ENCODE assay signal across 18 cellular contexts in the genomic region with DNA sequence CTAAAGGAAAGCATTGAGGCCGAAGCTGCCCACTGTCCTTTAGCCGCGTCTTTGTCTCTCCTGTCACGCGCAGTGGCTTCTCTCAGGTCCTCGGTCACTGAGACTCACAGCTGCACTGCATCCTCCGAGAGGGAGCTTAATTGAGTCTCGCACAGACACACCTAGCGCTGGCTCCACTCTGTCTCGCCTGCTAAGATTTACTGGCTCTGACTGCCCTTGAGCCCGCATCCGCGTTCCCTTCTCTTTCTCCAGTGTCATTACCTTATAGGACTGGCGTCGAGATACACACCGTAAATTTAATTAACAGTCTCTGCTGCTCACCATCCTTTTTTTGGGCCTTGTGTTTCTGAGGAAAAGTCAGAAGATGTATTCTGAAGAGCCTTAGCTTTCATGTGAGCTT. TPM values are rescaled to one million over a fixed set of nuclear protein-coding genes. Genes with fewer than 3 reads are reported as not detected.
DNase-seq lines count a peak whose midpoint lies in the region; ATAC-seq and TF ChIP-seq lines count a peak whose summit lies in the region.
"Had no signal": no experiment of that assay in that cellular context is flagged by ENCODE, and none has a peak within 500 bp of the region (broad histone marks: within the 10 kb centered on the region; RNA-seq: fewer than 3 reads in every experiment).

No MANE protein-coding gene starts in this region.

- TF ChIP-seq CTCF in brain (conservative IDR thresholded peaks at IDR 0.05) (no peak), osteocyte (IDR thresholded peaks at IDR 0.05) (no peak)

- H3K4me3 Mint-ChIP-seq in brain, result no peak overlapping the region
- no peak overlapping the region for H3K4me3 Mint-ChIP-seq in osteocyte (ENCODE audit: unreplicated experiment)
- H3K4me3 Mint-ChIP-seq: CD4-positive, CD25-positive, alpha-beta regulatory T cell had no signal

- DNase-seq in NCI-H748 (lab: John Stamatoyannopoulos, UW; ENCODE audit: unreplicated experiment), result peak; percentile 52
- no peak for DNase-seq in NCI-H748 treated with DMSO at 0.1 percent for 48 hours (lab: John Stamatoyannopoulos, UW)
- DNase-seq in DMS79 treated with DMSO at 0.1 percent for 48 hours (lab: John Stamatoyannopoulos, UW), result peak; percentile 96
- no peak for DNase-seq in osteocyte (ENCODE audit: extremely low spot score, unreplicated experiment)
- DNase-seq in retina, result no peak
- DNase-seq: ACHN; activated CD4-positive, alpha-beta T cell treated with anti-CD3 and anti-CD28 coated beads for 48 hours; activated T-cell treated with anti-CD3 and anti-CD28 coated beads, Interleukin-2, amount 50 U/mL, for 1 hour; CD4-positive, CD25-positive, alpha-beta regulatory T cell; effector CD4-positive, alpha-beta T cell; heart left ventricle; Karpas-422; mammary epithelial cell; NCI-H524; SK-N-SH had no signal

- H3K4me1 Mint-ChIP-seq in brain (peaks cover 38% of the 10 kb centered on the region), osteocyte (ENCODE audit: unreplicated experiment) (peaks cover 16% of the 10 kb centered on the region)

- peaks cover 2% of the 10 kb centered on the region for H3K27me3 Mint-ChIP-seq in brain
- H3K27me3 Mint-ChIP-seq in osteocyte (ENCODE audit: unreplicated experiment), result no peaks in the 10 kb centered on the region

- H3K9me3 Mint-ChIP-seq in brain (no peaks in the 10 kb centered on the region), osteocyte (ENCODE audit: unreplicated experiment) (no peaks in the 10 kb centered on the region)
- H3K9me3 Mint-ChIP-seq: CD4-positive, CD25-positive, alpha-beta regulatory T cell had no signal

- H3K27ac Mint-ChIP-seq in brain (peak overlapping the region in 4 of 5 experiments; percentile 31 to 84 (median 66)), osteocyte (ENCODE audit: unreplicated experiment) (peak overlapping the region; percentile 31)

- ATAC-seq in GM18870 (IDR thresholded peaks at IDR 0.05; ENCODE audit: unreplicated experiment) (no peak), HG03159 (IDR thresholded peaks at IDR 0.05; ENCODE audit: unreplicated experiment) (no peak)

- H3K36me3 Mint-ChIP-seq in brain (peaks cover 49% of the 10 kb centered on the region), osteocyte (ENCODE audit: unreplicated experiment) (peaks cover 17% of the 10 kb centered on the region)

RNA-seq across cellular contexts. Expression of a gene that starts 58.1 kb away (rescaled TPM):
- 34.2 TPM for polyA plus RNA-seq in brain (ENCODE audit: insufficient read depth, low read depth, low replicate concordance)
- 57.0 and 60.7 TPM in 2 replicates for total RNA-seq in osteocyte

Comparison
In these comparisons a context has a peak if more than half of its experiments do, and no peak if none do; other contexts are left out.
1. DNase-seq: peak in NCI-H748 (single experiment) and DMS79 treated with DMSO at 0.1 percent for 48 hours (single experiment); none in NCI-H748 treated with DMSO at 0.1 percent for 48 hours (single experiment), osteocyte (single experiment) and retina (single experiment).